In genomic region chr10:45660876-45661411, GRCh38 we compare ENCODE assay signal across 21 cellular contexts. TPM values are rescaled to one million over a fixed set of nuclear protein-coding genes. Genes with fewer than 3 reads are reported as not detected.
A peak's percentile ranks its signal among the peaks of the same experiment; 100 is the strongest.
DNase-seq lines count a peak whose midpoint lies in the region; ATAC-seq, FAIRE-seq and TF ChIP-seq lines count a peak whose summit lies in the region.
"Had no signal": no experiment of that assay in that cellular context is flagged by ENCODE, and none has a peak within 500 bp of the region (broad histone marks: within the 10 kb centered on the region; RNA-seq: fewer than 3 reads in every experiment).

No MANE protein-coding gene starts in this region.

- H3K36me3 Mint-ChIP-seq in activated CD4-positive, alpha-beta memory T cell treated with anti-CD3 and anti-CD28 coated beads, Interleukin-2, amount 10 ng/mL, durations not matched to agents 7 days and 5 days (ENCODE audit: low read depth): peaks cover 55% of the 10 kb centered on the region
- H3K36me3 Mint-ChIP-seq in activated CD4-positive, alpha-beta memory T cell treated with anti-CD3 and anti-CD28 coated beads for 36 hours: peaks cover 40% of the 10 kb centered on the region
- H3K36me3 Mint-ChIP-seq in activated T-helper 1 cell treated with anti-CD3 and anti-CD28 coated beads, Interleukin-12 subunit alpha, Interleukin-12 subunit beta, Interleukin-2, Interleukin-4 antibody, amounts not matched to agents 30 ng/mL and 10 ng/mL and 1 ng/mL, durations not matched to agents 14 hours and 24 hours and 36 hours (ENCODE audit: low read depth): peaks cover 30% of the 10 kb centered on the region
- peaks cover 22 to 82% (median 65%) of the 10 kb centered on the region in 5 donors for H3K36me3 Mint-ChIP-seq in naive thymus-derived CD4-positive, alpha-beta T cell

- DNase-seq in activated CD4-positive, alpha-beta memory T cell treated with anti-CD3 and anti-CD28 coated beads, Interleukin-2, amount 10 ng/mL, durations not matched to agents 7 days and 5 days: no peak
- no peak for DNase-seq in activated CD4-positive, alpha-beta memory T cell treated with anti-CD3 and anti-CD28 coated beads for 36 hours
- DNase-seq in GM19239 (ENCODE audit: insufficient read length, low spot score): no peak
- DNase-seq in activated T-helper 1 cell treated with anti-CD3 and anti-CD28 coated beads, Interleukin-12 subunit alpha, Interleukin-12 subunit beta, Interleukin-2, Interleukin-4 antibody, amounts not matched to agents 30 ng/mL and 10 ng/mL and 1 ng/mL, durations not matched to agents 14 hours and 24 hours and 36 hours (ENCODE audit: low spot score): no peak
- peak in 1 of 9 donors; percentile 7 for DNase-seq in naive thymus-derived CD4-positive, alpha-beta T cell
- no peak for DNase-seq in right cardiac atrium
- no peak for DNase-seq in uterus
- DNase-seq: activated T-cell treated with anti-CD3 and anti-CD28 coated beads, Interleukin-2, amount 50 U/mL, for 4 hours; DMS153; erythroblast; gastrocnemius medialis; IMR-90; NCI-H187 treated with DMSO at 0.1 percent for 48 hours; NCI-H226; NK-92 treated with Interleukin-12 subunit alpha and Interleukin-12 subunit beta, amount 100 ng/mL, for 24 hours; psoas muscle; stimulated activated CD4-positive, alpha-beta T cell treated with anti-CD3 and anti-CD28 coated beads, Interleukin-4, amount 100 ng/mL, for 1 hour had no signal

- no peak overlapping the region for H3K4me3 ChIP-seq in naive thymus-derived CD4-positive, alpha-beta T cell (ENCODE audit: low read length)
- no peak overlapping the region for H3K4me3 ChIP-seq in right cardiac atrium (ENCODE audit: low read length)
- no peak overlapping the region for H3K4me3 ChIP-seq in uterus
- H3K4me3 ChIP-seq: gastrocnemius medialis, psoas muscle, skin epidermis had no signal

- H3K4me3 Mint-ChIP-seq in activated CD4-positive, alpha-beta memory T cell treated with anti-CD3 and anti-CD28 coated beads, Interleukin-2, amount 10 ng/mL, durations not matched to agents 7 days and 5 days: no peak overlapping the region
- no peak overlapping the region for H3K4me3 Mint-ChIP-seq in activated CD4-positive, alpha-beta memory T cell treated with anti-CD3 and anti-CD28 coated beads for 36 hours
- no peak overlapping the region for H3K4me3 Mint-ChIP-seq in activated T-helper 1 cell treated with anti-CD3 and anti-CD28 coated beads, Interleukin-12 subunit alpha, Interleukin-12 subunit beta, Interleukin-2, Interleukin-4 antibody, amounts not matched to agents 30 ng/mL and 10 ng/mL and 1 ng/mL, durations not matched to agents 14 hours and 24 hours and 36 hours
- peak overlapping the region in 4 of 10 donors; percentile 5 to 42 (median 30) for H3K4me3 Mint-ChIP-seq in naive thymus-derived CD4-positive, alpha-beta T cell
- H3K4me3 Mint-ChIP-seq: activated T-cell treated with anti-CD3 and anti-CD28 coated beads, Interleukin-2, amount 50 U/mL, for 4 hours; CD14-positive monocyte had no signal

- no peak for TF ChIP-seq POLR2A in uterus (IDR thresholded peaks at IDR 0.05)

- H3K4me1 ChIP-seq in naive thymus-derived CD4-positive, alpha-beta T cell (ENCODE audit: control insufficient read depth in 2 of 2, insufficient read depth in 2 of 2, low read length in 2 of 2): peaks cover 0 to 5% of the 10 kb centered on the region in 2 donors
- H3K4me1 ChIP-seq in right cardiac atrium (ENCODE audit: control insufficient read depth, insufficient read depth, low read length): peaks cover 2% of the 10 kb centered on the region
- H3K4me1 ChIP-seq in uterus: no peaks in the 10 kb centered on the region
- H3K4me1 ChIP-seq: psoas muscle had no signal

- intact Hi-C loops in activated CD4-positive, alpha-beta memory T cell treated with anti-CD3 and anti-CD28 coated beads for 36 hours (cut with micrococcal nuclease): no loop called here
- intact Hi-C loops in activated T-helper 1 cell treated with anti-CD3 and anti-CD28 coated beads, Interleukin-12 subunit alpha, Interleukin-12 subunit beta, Interleukin-2, Interleukin-4 antibody, amounts not matched to agents 30 ng/mL and 10 ng/mL and 1 ng/mL, durations not matched to agents 14 hours and 24 hours and 36 hours (cut with micrococcal nuclease): no loop called here
- intact Hi-C loops in naive thymus-derived CD4-positive, alpha-beta T cell (cut with micrococcal nuclease): no loop called here
- intact Hi-C loops in right cardiac atrium (cut with DNase I) (no loop called here), uterus (cut with DNase I; ENCODE audit: low total_unique reads) (no loop called here)

- H3K27ac Mint-ChIP-seq in activated CD4-positive, alpha-beta memory T cell treated with anti-CD3 and anti-CD28 coated beads, Interleukin-2, amount 10 ng/mL, durations not matched to agents 7 days and 5 days: peak overlapping the region; percentile 29
- H3K27ac Mint-ChIP-seq in activated CD4-positive, alpha-beta memory T cell treated with anti-CD3 and anti-CD28 coated beads for 36 hours: no peak overlapping the region
- H3K27ac Mint-ChIP-seq in activated T-helper 1 cell treated with anti-CD3 and anti-CD28 coated beads, Interleukin-12 subunit alpha, Interleukin-12 subunit beta, Interleukin-2, Interleukin-4 antibody, amounts not matched to agents 30 ng/mL and 10 ng/mL and 1 ng/mL, durations not matched to agents 14 hours and 24 hours and 36 hours: peak overlapping the region; percentile 36
- H3K27ac Mint-ChIP-seq in naive thymus-derived CD4-positive, alpha-beta T cell: peak overlapping the region in 8 of 9 donors; percentile 16 to 77 (median 69)

- peaks cover 0 to 11% (median 0%) of the 10 kb centered on the region in 3 experiments for H3K9me3 ChIP-seq in naive thymus-derived CD4-positive, alpha-beta T cell (ENCODE audit: control insufficient read depth in 2 of 3, low read length in 3 of 3)
- H3K9me3 ChIP-seq in right cardiac atrium (ENCODE audit: control insufficient read depth, low read length): no peaks in the 10 kb centered on the region
- no peaks in the 10 kb centered on the region for H3K9me3 ChIP-seq in uterus
- H3K9me3 ChIP-seq: gastrocnemius medialis had no signal

- no peak for ATAC-seq in naive thymus-derived CD4-positive, alpha-beta T cell
- ATAC-seq in right cardiac atrium (no peak), HG02870 (IDR thresholded peaks at IDR 0.05; ENCODE audit: unreplicated experiment) (no peak)
- ATAC-seq: activated T-cell treated with anti-CD3 and anti-CD28 coated beads, Interleukin-2, amount 50 U/mL, for 4 hours; gastrocnemius medialis; psoas muscle; SK-N-SH treated with all-trans-retinoic acid at 6 μM for 48 hours had no signal

- POLR2A ChIA-PET in activated CD4-positive, alpha-beta memory T cell treated with anti-CD3 and anti-CD28 coated beads, Interleukin-2, amount 10 ng/mL, durations not matched to agents 7 days and 5 days (lab: Charles Lee): no interaction called here
- POLR2A ChIA-PET in activated CD4-positive, alpha-beta memory T cell treated with anti-CD3 and anti-CD28 coated beads for 36 hours (lab: Charles Lee): no interaction called here
- POLR2A ChIA-PET in naive thymus-derived CD4-positive, alpha-beta T cell (lab: Charles Lee): interaction anchor here (0.7 kb wide), 1 partner anchor 19 kb away, joined by 5 read pairs; no protein-coding TSS in a partner anchor

- FAIRE-seq in GM19239 (lab: Jason Lieb, UNC): peak; percentile 83

- CTCF ChIA-PET in activated CD4-positive, alpha-beta memory T cell treated with anti-CD3 and anti-CD28 coated beads, Interleukin-2, amount 10 ng/mL, durations not matched to agents 7 days and 5 days (lab: Charles Lee): no interaction called here
- CTCF ChIA-PET in activated CD4-positive, alpha-beta memory T cell treated with anti-CD3 and anti-CD28 coated beads for 36 hours (lab: Charles Lee): no interaction called here
- CTCF ChIA-PET in naive thymus-derived CD4-positive, alpha-beta T cell (lab: Charles Lee): no interaction called here

- no peak overlapping the region for H3K27ac ChIP-seq in naive thymus-derived CD4-positive, alpha-beta T cell (ENCODE audit: low read depth, low read length)
- H3K27ac ChIP-seq in right cardiac atrium (ENCODE audit: low read length): no peak overlapping the region
- no peak overlapping the region for H3K27ac ChIP-seq in uterus
- H3K27ac ChIP-seq: gastrocnemius medialis, psoas muscle, skin epidermis had no signal

- peaks cover 34% of the 10 kb centered on the region for H3K4me1 Mint-ChIP-seq in activated CD4-positive, alpha-beta memory T cell treated with anti-CD3 and anti-CD28 coated beads, Interleukin-2, amount 10 ng/mL, durations not matched to agents 7 days and 5 days
- peaks cover 30% of the 10 kb centered on the region for H3K4me1 Mint-ChIP-seq in activated CD4-positive, alpha-beta memory T cell treated with anti-CD3 and anti-CD28 coated beads for 36 hours (ENCODE audit: low read depth)
- peaks cover 42% of the 10 kb centered on the region for H3K4me1 Mint-ChIP-seq in activated T-helper 1 cell treated with anti-CD3 and anti-CD28 coated beads, Interleukin-12 subunit alpha, Interleukin-12 subunit beta, Interleukin-2, Interleukin-4 antibody, amounts not matched to agents 30 ng/mL and 10 ng/mL and 1 ng/mL, durations not matched to agents 14 hours and 24 hours and 36 hours (ENCODE audit: low read depth)
- peaks cover 9 to 64% (median 44%) of the 10 kb centered on the region in 7 donors for H3K4me1 Mint-ChIP-seq in naive thymus-derived CD4-positive, alpha-beta T cell
- H3K4me1 Mint-ChIP-seq: CD14-positive monocyte had no signal

- H3K27me3 ChIP-seq in naive thymus-derived CD4-positive, alpha-beta T cell (ENCODE audit: control insufficient read depth in 2 of 2, insufficient read depth in 2 of 2, low read length in 2 of 2): no peaks in the 10 kb centered on the region
- H3K27me3 ChIP-seq in right cardiac atrium (ENCODE audit: control insufficient read depth, insufficient read depth) (no peaks in the 10 kb centered on the region), uterus (no peaks in the 10 kb centered on the region)
- H3K27me3 ChIP-seq: gastrocnemius medialis had no signal

- 95% methylated on average over 2 of the region's 2 CpGs for WGBS in right cardiac atrium

- no peak for TF ChIP-seq CTCF in uterus (IDR thresholded peaks at IDR 0.05)

- no peaks in the 10 kb centered on the region for H3K27me3 Mint-ChIP-seq in activated CD4-positive, alpha-beta memory T cell treated with anti-CD3 and anti-CD28 coated beads, Interleukin-2, amount 10 ng/mL, durations not matched to agents 7 days and 5 days
- no peaks in the 10 kb centered on the region for H3K27me3 Mint-ChIP-seq in activated CD4-positive, alpha-beta memory T cell treated with anti-CD3 and anti-CD28 coated beads for 36 hours
- no peaks in the 10 kb centered on the region for H3K27me3 Mint-ChIP-seq in activated T-helper 1 cell treated with anti-CD3 and anti-CD28 coated beads, Interleukin-12 subunit alpha, Interleukin-12 subunit beta, Interleukin-2, Interleukin-4 antibody, amounts not matched to agents 30 ng/mL and 10 ng/mL and 1 ng/mL, durations not matched to agents 14 hours and 24 hours and 36 hours (ENCODE audit: insufficient read depth)
- H3K27me3 Mint-ChIP-seq in naive thymus-derived CD4-positive, alpha-beta T cell: no peaks in the 10 kb centered on the region

- peaks cover 5% of the 10 kb centered on the region for H3K9me3 Mint-ChIP-seq in activated CD4-positive, alpha-beta memory T cell treated with anti-CD3 and anti-CD28 coated beads, Interleukin-2, amount 10 ng/mL, durations not matched to agents 7 days and 5 days
- H3K9me3 Mint-ChIP-seq in activated CD4-positive, alpha-beta memory T cell treated with anti-CD3 and anti-CD28 coated beads for 36 hours: peaks cover 22% of the 10 kb centered on the region
- H3K9me3 Mint-ChIP-seq in activated T-helper 1 cell treated with anti-CD3 and anti-CD28 coated beads, Interleukin-12 subunit alpha, Interleukin-12 subunit beta, Interleukin-2, Interleukin-4 antibody, amounts not matched to agents 30 ng/mL and 10 ng/mL and 1 ng/mL, durations not matched to agents 14 hours and 24 hours and 36 hours: peaks cover 17% of the 10 kb centered on the region
- peaks cover 6 to 48% (median 24%) of the 10 kb centered on the region in 11 donors for H3K9me3 Mint-ChIP-seq in naive thymus-derived CD4-positive, alpha-beta T cell

- H3K36me3 ChIP-seq in naive thymus-derived CD4-positive, alpha-beta T cell (ENCODE audit: control insufficient read depth in 2 of 3, insufficient read depth in 3 of 3, low read length in 3 of 3): peaks cover 0 to 28% (median 0%) of the 10 kb centered on the region in 3 experiments
- no peaks in the 10 kb centered on the region for H3K36me3 ChIP-seq in uterus
- H3K36me3 ChIP-seq: gastrocnemius medialis had no signal

RNA-seq across cellular contexts. Expression of gene ZFAND4, which starts 11.6 kb away (rescaled TPM):
- total RNA-seq in activated CD4-positive, alpha-beta memory T cell treated with anti-CD3 and anti-CD28 coated beads, Interleukin-2, amount 10 ng/mL, durations not matched to agents 7 days and 5 days: 10 to 100 TPM; 19.6 to 19.7 TPM
- total RNA-seq in activated CD4-positive, alpha-beta memory T cell treated with anti-CD3 and anti-CD28 coated beads for 36 hours: 10 to 100 TPM in 1 of 2 experiments, 1 to 10 TPM in 1; 9.6 to 11.9 TPM
- 11.1 and 11.5 TPM in 2 replicates for total RNA-seq in activated T-helper 1 cell treated with anti-CD3 and anti-CD28 coated beads, Interleukin-12 subunit alpha, Interleukin-12 subunit beta, Interleukin-2, Interleukin-4 antibody, amounts not matched to agents 30 ng/mL and 10 ng/mL and 1 ng/mL, durations not matched to agents 14 hours and 24 hours and 36 hours
- total RNA-seq in naive thymus-derived CD4-positive, alpha-beta T cell: 10 to 100 TPM; 21.4 to 33.2 (median 29.5) TPM
- 10 to 100 TPM; 22.4 to 31.4 TPM for polyA plus RNA-seq in naive thymus-derived CD4-positive, alpha-beta T cell
- total RNA-seq in right cardiac atrium (10 to 100 TPM; 16.3 to 20.6 (median 18.6) TPM), uterus (10 to 100 TPM in 3 of 4 donors, 1 to 10 TPM in 1; 6.1 to 22.5 (median 17.9) TPM)
- polyA plus RNA-seq in right cardiac atrium: 5.4 TPM
